In genomic region chr21:33552093-33552998, GRCh38 we compare ENCODE assay signal across 1 cellular context.
TF ChIP-seq lines count a peak whose summit lies in the region.

No MANE protein-coding gene starts in this region.

TF ChIP-seq in HepG2, 621 proteins besides CTCF, POLR2A, EP300 and RAD21 (continued from another document and continues in another):
- peak; percentile 67; the same call in 1 of the 2 replicates for TF ChIP-seq ZHX2 (IDR thresholded peaks at IDR 0.05; ENCODE audit: low read depth)
- TF ChIP-seq ZHX2 (CRISPR knock-in tag; IDR thresholded peaks at IDR 0.05; ENCODE audit: borderline replicate concordance): no peak
- no peak for TF ChIP-seq ZNF777 (CRISPR knock-in tag; IDR thresholded peaks at IDR 0.05)
- TF ChIP-seq CHD2 (IDR thresholded peaks at IDR 0.05; ENCODE audit: low read depth, low read length): no peak
- TF ChIP-seq TAF1 (CRISPR knock-in tag; IDR thresholded peaks at IDR 0.05): no peak
- no peak for TF ChIP-seq BRF2 (CRISPR knock-in tag; IDR thresholded peaks at IDR 0.05)
- no peak for TF ChIP-seq KDM2A (CRISPR knock-in tag; IDR thresholded peaks at IDR 0.05; ENCODE audit: borderline replicate concordance, low read depth)
- no peak for TF ChIP-seq MTERF4 (CRISPR knock-in tag; IDR thresholded peaks at IDR 0.05)
- TF ChIP-seq SPEN (CRISPR knock-in tag; IDR thresholded peaks at IDR 0.05; ENCODE audit: low read depth): no peak
- no peak for TF ChIP-seq ESRRA (CRISPR knock-in tag; IDR thresholded peaks at IDR 0.05; ENCODE audit: low read depth)
- no peak for TF ChIP-seq MEIS1 (CRISPR knock-in tag; IDR thresholded peaks at IDR 0.05; ENCODE audit: borderline replicate concordance)
- TF ChIP-seq TBX2 (CRISPR knock-in tag; IDR thresholded peaks at IDR 0.05; ENCODE audit: borderline replicate concordance): no peak
- TF ChIP-seq ZSCAN31 (CRISPR knock-in tag; IDR thresholded peaks at IDR 0.05; ENCODE audit: low read depth): no peak
- TF ChIP-seq ATF1 (CRISPR knock-in tag; IDR thresholded peaks at IDR 0.05): peak; percentile 36; the same call in 1 of the 2 replicates
- TF ChIP-seq ATF7 (IDR thresholded peaks at IDR 0.05): peak; percentile 98
- no peak for TF ChIP-seq ATF7 (CRISPR knock-in tag; IDR thresholded peaks at IDR 0.05)
- no peak for TF ChIP-seq HOXD1 (CRISPR knock-in tag; IDR thresholded peaks at IDR 0.05)
- no peak for TF ChIP-seq TFDP1 (CRISPR knock-in tag; IDR thresholded peaks at IDR 0.05; ENCODE audit: borderline replicate concordance)
- no peak for TF ChIP-seq RFX1 (IDR thresholded peaks at IDR 0.05)
- TF ChIP-seq HINFP (CRISPR knock-in tag; IDR thresholded peaks at IDR 0.05; ENCODE audit: low read depth): no peak
- no peak for TF ChIP-seq PHF8 (CRISPR knock-in tag; IDR thresholded peaks at IDR 0.05)
- no peak for TF ChIP-seq EHMT2 (IDR thresholded peaks at IDR 0.05; ENCODE audit: borderline replicate concordance, low read depth, low read length)
- no peak for TF ChIP-seq KAT7 (CRISPR knock-in tag; IDR thresholded peaks at IDR 0.05; ENCODE audit: borderline replicate concordance)
- no peak for TF ChIP-seq STAT5B (CRISPR knock-in tag; IDR thresholded peaks at IDR 0.05)
- TF ChIP-seq AKAP8 (CRISPR knock-in tag; IDR thresholded peaks at IDR 0.05): no peak
- TF ChIP-seq MED1 (CRISPR knock-in tag; IDR thresholded peaks at IDR 0.05): no peak
- no peak for TF ChIP-seq SIN3A (IDR thresholded peaks at IDR 0.05; ENCODE audit: borderline replicate concordance, low read depth, low read length)
- TF ChIP-seq SSRP1 (CRISPR knock-in tag; IDR thresholded peaks at IDR 0.05): peak; percentile 65; the same call in 1 of the 2 replicates
- TF ChIP-seq SP5 (CRISPR knock-in tag; IDR thresholded peaks at IDR 0.05; ENCODE audit: borderline replicate concordance, low read depth): no peak
- TF ChIP-seq ZNF275 (CRISPR knock-in tag; IDR thresholded peaks at IDR 0.05; ENCODE audit: borderline replicate concordance): no peak
- no peak for TF ChIP-seq ZNF557 (CRISPR knock-in tag; IDR thresholded peaks at IDR 0.05)
- TF ChIP-seq PRPF4 (IDR thresholded peaks at IDR 0.05; ENCODE audit: low read depth, low read length, poor library complexity, severe bottlenecking): no peak
- TF ChIP-seq GZF1 (CRISPR knock-in tag; IDR thresholded peaks at IDR 0.05): no peak
- TF ChIP-seq ZBTB26 (CRISPR knock-in tag; IDR thresholded peaks at IDR 0.05; ENCODE audit: borderline replicate concordance): no peak
- TF ChIP-seq ZNF260 (CRISPR knock-in tag; IDR thresholded peaks at IDR 0.05; ENCODE audit: borderline replicate concordance, low read depth): no peak
- TF ChIP-seq FOXA3 (CRISPR knock-in tag; IDR thresholded peaks at IDR 0.05): no peak
- TF ChIP-seq NFE2L1 (CRISPR knock-in tag; IDR thresholded peaks at IDR 0.05; ENCODE audit: borderline replicate concordance): no peak
- no peak for TF ChIP-seq ZNF414 (CRISPR knock-in tag; IDR thresholded peaks at IDR 0.05)
- TF ChIP-seq ELK4 (CRISPR knock-in tag; IDR thresholded peaks at IDR 0.05; ENCODE audit: borderline replicate concordance): no peak
- TF ChIP-seq ZBTB1 (CRISPR knock-in tag; IDR thresholded peaks at IDR 0.05; ENCODE audit: borderline replicate concordance): no peak
- TF ChIP-seq FOXM1 (CRISPR knock-in tag; IDR thresholded peaks at IDR 0.05): no peak
- TF ChIP-seq MED8 (CRISPR knock-in tag; IDR thresholded peaks at IDR 0.05; ENCODE audit: insufficient replicate concordance): no peak
- TF ChIP-seq MAX (IDR thresholded peaks at IDR 0.05): no peak
- TF ChIP-seq NFYB (CRISPR knock-in tag; IDR thresholded peaks at IDR 0.05): no peak
